8 cellular contexts compared by ENCODE assay signal in the genomic region with DNA sequence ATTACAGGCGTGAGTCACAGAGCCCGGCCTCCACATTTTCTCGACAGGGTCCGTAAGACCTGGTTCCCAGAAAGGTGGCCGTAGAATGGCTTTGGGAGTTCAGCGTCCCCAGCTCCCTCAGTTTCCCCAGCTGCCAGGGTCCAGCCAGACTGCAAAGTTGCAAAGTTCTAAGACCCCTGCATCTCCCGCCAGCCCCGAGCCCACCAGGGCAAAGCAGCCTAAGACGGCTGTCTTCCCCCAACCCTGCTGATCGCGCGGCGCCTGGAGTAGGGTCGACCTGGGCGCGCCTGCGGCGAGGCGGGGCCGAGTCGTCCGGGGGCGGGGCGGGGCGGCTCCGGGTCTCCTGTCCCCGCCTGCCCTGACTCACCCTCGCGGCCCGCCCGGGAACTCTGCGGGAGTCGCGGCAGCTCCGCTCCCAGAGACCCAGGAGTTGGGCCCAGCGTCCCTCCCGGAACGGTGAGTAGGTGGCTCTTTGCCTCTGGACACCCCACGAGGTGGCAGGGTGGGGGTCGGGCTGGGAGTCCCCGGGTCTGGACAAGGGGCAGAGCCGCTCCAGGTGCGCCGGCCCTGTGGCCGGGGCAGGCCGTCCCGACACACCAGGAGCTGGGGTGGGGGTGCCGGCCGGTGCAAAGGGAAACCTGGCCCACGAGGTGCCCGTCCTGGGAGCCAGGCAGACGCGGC.
A peak's percentile ranks its signal among the peaks of the same experiment; 100 is the strongest.
DNase-seq lines count a peak whose midpoint lies in the region; ATAC-seq lines count a peak whose summit lies in the region.

A gene (plus strand): TSS at position 366 of the 681 bp plus-strand sequence. CDS start 7,094 bp downstream, outside the sequence.

- no peak for ATAC-seq in HG03442 (IDR thresholded peaks at IDR 0.05; ENCODE audit: unreplicated experiment)

- peak; percentile 61 for DNase-seq in COLO668 (lab: John Stamatoyannopoulos, UW; ENCODE audit: unreplicated experiment)
- DNase-seq in NCI-H1048 (lab: John Stamatoyannopoulos, UW) = peak; percentile 42
- DNase-seq in astrocyte of the hippocampus (ENCODE audit: low read depth, low spot score) = peak; percentile 92
- peak; percentile 94 for DNase-seq in islet precursor cell
- DNase-seq in stimulated activated CD8-positive, alpha-beta memory T cell treated with anti-CD3 and anti-CD28 coated beads, Interleukin-7, amount 100 ng/mL, for 24 hours (ENCODE audit: low read depth) = peak; percentile 18
- DNase-seq in GF-D8 (lab: John Stamatoyannopoulos, UW) = no peak
- DNase-seq in germinal center (ENCODE audit: low spot score) = no peak

Comparison
In these comparisons a context has a peak if more than half of its experiments do, and no peak if none do; other contexts are left out.
1. DNase-seq: peak in COLO668 (single experiment), NCI-H1048 (single experiment), astrocyte of the hippocampus (single experiment), islet precursor cell (single experiment) and stimulated activated CD8-positive, alpha-beta memory T cell treated with anti-CD3 and anti-CD28 coated beads, Interleukin-7, amount 100 ng/mL, for 24 hours (single experiment); none in GF-D8 (single experiment) and germinal center (single experiment).